24 cellular contexts compared by ENCODE assay signal in genomic region chr4:26375589-26375988, GRCh38.
"Had no signal": no experiment of that assay in that cellular context is flagged by ENCODE, and none has a peak within 500 bp of the region (broad histone marks: within the 10 kb centered on the region; RNA-seq: fewer than 3 reads in every experiment).

No MANE protein-coding gene starts in this region.

- H3K4me3 Mint-ChIP-seq: endodermal cell; memory B cell; natural killer cell treated with Interleukin-12 subunit alpha and Interleukin-12 subunit beta and Interleukin-15 and Interleukin-18, amount 100 ng/mL, for 72 hours; neural progenitor cell had no signal

- H3K27ac Mint-ChIP-seq: endodermal cell; memory B cell; natural killer cell treated with Interleukin-12 subunit alpha and Interleukin-12 subunit beta and Interleukin-15 and Interleukin-18, amount 100 ng/mL, for 72 hours; neural progenitor cell; progenitor cell of endocrine pancreas had no signal

- H3K4me3 ChIP-seq: colonic mucosa, heart right ventricle, left ventricle myocardium inferior, lower lobe of right lung, neural progenitor cell, ovary, stomach, suprapubic skin, tibial nerve, upper lobe of right lung, vagina had no signal

- H3K27ac ChIP-seq: colonic mucosa, heart right ventricle, left ventricle myocardium inferior, lower lobe of right lung, neural progenitor cell, ovary, stomach, suprapubic skin, tibial nerve, upper lobe of right lung, vagina had no signal

- ATAC-seq: left cardiac atrium; lower lobe of right lung; natural killer cell treated with Interleukin-12 subunit alpha and Interleukin-12 subunit beta and Interleukin-15 and Interleukin-18, amount 100 ng/mL, for 72 hours; right cardiac atrium; upper lobe of right lung had no signal

- H3K27me3 Mint-ChIP-seq: memory B cell, progenitor cell of endocrine pancreas had no signal

- DNase-seq: colonic mucosa; dermis blood vessel endothelial cell; effector CD4-positive, alpha-beta T cell; endodermal cell; erythroblast; heart right ventricle; left cardiac atrium; left ventricle myocardium inferior; lower lobe of right lung; midbrain; ovary; small intestine; stimulated activated CD4-positive, alpha-beta T cell treated with anti-CD3 and anti-CD28 coated beads, Interleukin-12 subunit alpha, Interleukin-12 subunit beta, amount 100 ng/mL, for 4 hours; stimulated activated naive CD4-positive, alpha-beta T cell; stomach; upper lobe of right lung had no signal

- H3K9me3 Mint-ChIP-seq: endodermal cell; memory B cell; natural killer cell treated with Interleukin-12 subunit alpha and Interleukin-12 subunit beta and Interleukin-15 and Interleukin-18, amount 100 ng/mL, for 72 hours; neural progenitor cell had no signal

- H3K27me3 ChIP-seq: colonic mucosa, heart right ventricle, neural progenitor cell, ovary, stomach, suprapubic skin, tibial nerve, upper lobe of right lung, vagina had no signal

- H3K9me3 ChIP-seq: colonic mucosa, heart right ventricle, left ventricle myocardium inferior, lower lobe of right lung, ovary, stomach, suprapubic skin, tibial nerve, upper lobe of right lung, vagina had no signal

- H3K36me3 ChIP-seq: colonic mucosa, left ventricle myocardium inferior, lower lobe of right lung, neural progenitor cell, ovary, stomach, tibial nerve, upper lobe of right lung, vagina had no signal
